In genomic region chr5:156331845-156332244, GRCh38 we compare ENCODE assay signal across 1 cellular context.
TF ChIP-seq lines count a peak whose summit lies in the region.

No MANE protein-coding gene starts in this region.

TF ChIP-seq in HepG2, 621 proteins besides CTCF, POLR2A, EP300 and RAD21 (continued from another document):
- no peak for TF ChIP-seq ZNF646 (CRISPR knock-in tag; IDR thresholded peaks at IDR 0.05)
- no peak for TF ChIP-seq EED (CRISPR knock-in tag; IDR thresholded peaks at IDR 0.05)
- TF ChIP-seq, protein P1, sequence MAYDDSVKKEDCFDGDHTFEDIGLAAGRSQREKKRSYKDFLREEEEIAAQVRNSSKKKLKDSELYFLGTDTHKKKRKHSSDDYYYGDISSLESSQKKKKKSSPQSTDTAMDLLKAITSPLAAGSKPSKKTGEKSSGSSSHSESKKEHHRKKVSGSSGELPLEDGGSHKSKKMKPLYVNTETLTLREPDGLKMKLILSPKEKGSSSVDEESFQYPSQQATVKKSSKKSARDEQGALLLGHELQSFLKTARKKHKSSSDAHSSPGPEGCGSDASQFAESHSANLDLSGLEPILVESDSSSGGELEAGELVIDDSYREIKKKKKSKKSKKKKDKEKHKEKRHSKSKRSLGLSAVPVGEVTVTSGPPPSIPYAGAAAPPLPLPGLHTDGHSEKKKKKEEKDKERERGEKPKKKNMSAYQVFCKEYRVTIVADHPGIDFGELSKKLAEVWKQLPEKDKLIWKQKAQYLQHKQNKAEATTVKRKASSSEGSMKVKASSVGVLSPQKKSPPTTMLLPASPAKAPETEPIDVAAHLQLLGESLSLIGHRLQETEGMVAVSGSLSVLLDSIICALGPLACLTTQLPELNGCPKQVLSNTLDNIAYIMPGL (CRISPR knock-in tag; IDR thresholded peaks at IDR 0.05; ENCODE audit: borderline replicate concordance in 1 of 2, low read depth in 1 of 2), result no peak
- no peak for TF ChIP-seq ERF (CRISPR knock-in tag; IDR thresholded peaks at IDR 0.05)
- TF ChIP-seq HNRNPUL1 (IDR thresholded peaks at IDR 0.05; ENCODE audit: low read depth, low read length), result no peak
- no peak for TF ChIP-seq ZSCAN31 (CRISPR knock-in tag; IDR thresholded peaks at IDR 0.05; ENCODE audit: low read depth)
